ENCODE assay signal across 21 cellular contexts in genomic region chr1:93601686-93602085, GRCh38.
"Had no signal": no experiment of that assay in that cellular context is flagged by ENCODE, and none has a peak within 500 bp of the region (broad histone marks: within the 10 kb centered on the region; RNA-seq: fewer than 3 reads in every experiment).

No MANE protein-coding gene starts in this region.

- H3K9me3 Mint-ChIP-seq: activated T-helper 2 cell treated with anti-CD3 and anti-CD28 coated beads, Interferon-gamma antibody, Interleukin-2, Interleukin-4, amounts not matched to agents 10 μg/mL and 5 μg/mL and 100 μg/mL, durations not matched to agents 14 hours and 24 hours and 36 hours; mesothelial cell of epicardium; naive thymus-derived CD8-positive, alpha-beta T cell had no signal

- DNase-seq: activated CD4-positive, alpha-beta T cell treated with anti-CD3 and anti-CD28 coated beads for 1 hour; activated naive CD4-positive, alpha-beta T cell; activated T-cell treated with anti-CD3 and anti-CD28 coated beads, Interleukin-2, amount 50 U/mL, for 1 hour; brain microvascular endothelial cell; caudate nucleus; effector memory CD4-positive, alpha-beta T cell; kidney; naive thymus-derived CD8-positive, alpha-beta T cell; retina; stimulated activated CD4-positive, alpha-beta T cell treated with anti-CD3 and anti-CD28 coated beads, Interleukin-4, amount 100 ng/mL, for 24 hours; stimulated activated naive CD8-positive, alpha-beta T cell treated with anti-CD3 and anti-CD28 coated beads, Interleukin-15, Interleukin-2, amounts not matched to agents 100 U/mL and 50 U/mL, for 24 hours; substantia nigra; T-helper 1 cell; T-helper 9 cell had no signal

- H3K27ac Mint-ChIP-seq: activated naive CD8-positive, alpha-beta T cell; activated T-helper 2 cell treated with anti-CD3 and anti-CD28 coated beads, Interferon-gamma antibody, Interleukin-2, Interleukin-4, amounts not matched to agents 10 μg/mL and 5 μg/mL and 100 μg/mL, durations not matched to agents 14 hours and 24 hours and 36 hours; mesothelial cell of epicardium; naive thymus-derived CD8-positive, alpha-beta T cell had no signal

- ATAC-seq: esophagus mucosa; gastroesophageal sphincter; naive thymus-derived CD8-positive, alpha-beta T cell; stimulated activated naive CD8-positive, alpha-beta T cell treated with anti-CD3 and anti-CD28 coated beads, Interleukin-15, Interleukin-2, amounts not matched to agents 100 U/mL and 50 U/mL, for 24 hours had no signal

- H3K36me3 Mint-ChIP-seq: activated naive CD8-positive, alpha-beta T cell; mesothelial cell of epicardium; naive thymus-derived CD8-positive, alpha-beta T cell had no signal

- H3K27me3 Mint-ChIP-seq: activated naive CD8-positive, alpha-beta T cell; naive thymus-derived CD8-positive, alpha-beta T cell had no signal

- H3K4me1 Mint-ChIP-seq: naive thymus-derived CD8-positive, alpha-beta T cell had no signal

- H3K4me3 Mint-ChIP-seq: activated naive CD8-positive, alpha-beta T cell; mesothelial cell of epicardium; naive thymus-derived CD8-positive, alpha-beta T cell had no signal

- H3K27ac ChIP-seq: adrenal gland, ascending aorta, brain microvascular endothelial cell, gastroesophageal sphincter had no signal
